26 cellular contexts compared by ENCODE assay signal in the genomic region with DNA sequence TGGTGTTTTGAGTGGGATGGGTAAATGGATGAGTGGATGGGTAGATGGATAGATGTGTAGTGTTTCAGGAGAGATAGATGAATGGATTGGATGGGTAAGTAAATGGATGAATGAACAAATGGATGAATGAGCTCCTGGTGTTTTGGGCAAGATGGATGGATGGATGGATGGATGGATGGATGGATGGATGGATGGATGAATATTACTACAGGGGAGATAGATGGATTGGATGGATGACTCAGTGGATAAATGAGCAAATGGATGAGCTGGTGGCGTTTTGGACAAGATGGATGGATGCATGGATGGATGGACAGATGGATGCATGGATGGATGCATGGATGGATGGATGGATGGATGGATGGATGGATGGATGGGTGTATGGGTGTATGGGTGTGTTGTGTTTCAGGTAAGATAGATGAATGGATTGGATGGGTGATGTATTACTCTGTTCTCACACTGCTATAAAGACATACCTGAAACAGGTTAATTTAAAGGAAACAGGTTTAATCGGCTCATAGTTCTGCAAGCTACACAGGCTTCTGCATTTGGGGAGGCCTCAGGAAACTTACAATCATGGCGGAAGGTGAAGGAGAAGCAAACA.
"Had no signal": no experiment of that assay in that cellular context is flagged by ENCODE, and none has a peak within 500 bp of the region (broad histone marks: within the 10 kb centered on the region; RNA-seq: fewer than 3 reads in every experiment).

No MANE protein-coding gene starts in this region.

- H3K79me2 ChIP-seq: parathyroid adenoma had no signal

- H2AFZ ChIP-seq: parathyroid adenoma had no signal

- H3K36me3 ChIP-seq: ovary had no signal

- ATAC-seq: naive thymus-derived CD8-positive, alpha-beta T cell; natural killer cell treated with Interleukin-12 subunit alpha and Interleukin-12 subunit beta and Interleukin-15 and Interleukin-18, amount 100 ng/mL, for 72 hours; psoas muscle; right cardiac atrium; right lobe of liver; stimulated activated naive B cell treated with anti-CD40 and anti-IgM and Interleukin-4, amounts not matched to agents 10 μg/mL and 1 μg/mL and 100 μg/mL, for 72 hours had no signal

- H3K4me1 ChIP-seq: parathyroid adenoma, psoas muscle, right lobe of liver, thyroid gland, tibial nerve had no signal

- H3K9me3 ChIP-seq: neutrophil, ovary, psoas muscle, right lobe of liver, sigmoid colon, stomach, thoracic aorta, thyroid gland, tibial nerve, upper lobe of left lung, vagina had no signal

- DNase-seq: naive thymus-derived CD8-positive, alpha-beta T cell; nephron progenitor cell; nucleus accumbens; ovary; psoas muscle; right cardiac atrium; right lobe of liver; sigmoid colon; small intestine; stimulated activated CD4-positive, alpha-beta T cell treated with anti-CD3 and anti-CD28 coated beads, Interleukin-1b, Interleukin-23, amount 100 ng/mL, for 48 hours; stimulated activated CD4-positive, alpha-beta T cell treated with anti-CD3 and anti-CD28 coated beads, Interleukin-4, amount 100 ng/mL, for 1 hour; stimulated activated CD4-positive, alpha-beta T cell treated with anti-CD3 and anti-CD28 coated beads, Interleukin-4, amount 100 ng/mL, for 4 hours; stimulated activated CD8-positive, alpha-beta memory T cell treated with anti-CD3 and anti-CD28 coated beads, Interleukin-4, amount 100 ng/mL, for 48 hours; stimulated activated naive B cell treated with anti-CD40 and anti-IgM and Interleukin-4, amounts not matched to agents 10 μg/mL and 1 μg/mL and 100 μg/mL, for 72 hours; stimulated activated naive CD4-positive, alpha-beta T cell treated with Interleukin-2 at 50 U/mL for 16 hours; stomach; thyroid gland; trophoblast cell; upper lobe of left lung had no signal

- H3K27me3 ChIP-seq: neutrophil, ovary, right lobe of liver, sigmoid colon, stomach, thyroid gland, tibial nerve, upper lobe of left lung, vagina had no signal

- H3K9ac ChIP-seq: parathyroid adenoma had no signal

- FAIRE-seq: small intestine, urothelium cell line had no signal

- H3K27ac ChIP-seq: neutrophil, ovary, parathyroid adenoma, psoas muscle, right lobe of liver, sigmoid colon, stomach, thoracic aorta, thyroid gland, tibial nerve, upper lobe of left lung, vagina had no signal

- H3K4me3 ChIP-seq: ovary, psoas muscle, right lobe of liver, sigmoid colon, stomach, thoracic aorta, thyroid gland, tibial nerve, upper lobe of left lung, vagina had no signal
